Comparison of ENCODE assay signal across 19 cellular contexts in the genomic region with DNA sequence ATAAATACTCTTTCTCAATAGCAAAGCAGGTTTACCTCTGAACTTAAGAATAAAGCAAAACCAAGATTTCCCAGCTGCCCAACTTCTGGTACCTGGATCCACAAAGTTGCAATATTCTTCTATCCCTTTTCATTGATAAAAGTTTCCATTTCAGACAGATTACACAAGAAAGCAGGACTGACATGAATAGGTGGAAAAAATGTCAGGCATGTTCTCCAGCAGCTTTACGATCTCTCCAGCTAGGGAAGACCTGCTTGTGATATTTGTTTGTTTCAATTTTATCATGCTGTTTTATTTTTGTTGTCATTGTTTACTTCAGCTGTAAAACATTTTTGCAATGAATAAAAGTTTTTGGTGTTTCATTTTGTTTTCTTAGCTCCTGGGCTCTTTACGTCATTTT. TPM values are rescaled to one million over a fixed set of nuclear protein-coding genes. Genes with fewer than 3 reads are reported as not detected.
A peak's percentile ranks its signal among the peaks of the same experiment; 100 is the strongest.
DNase-seq lines count a peak whose midpoint lies in the region; ATAC-seq, FAIRE-seq and TF ChIP-seq lines count a peak whose summit lies in the region.
"Had no signal": no experiment of that assay in that cellular context is flagged by ENCODE, and none has a peak within 500 bp of the region (broad histone marks: within the 10 kb centered on the region; RNA-seq: fewer than 3 reads in every experiment).

No MANE protein-coding gene starts in this region.

- no peaks in the 10 kb centered on the region for H3K36me3 ChIP-seq in Panc1 (ENCODE audit: control insufficient read depth, insufficient read depth, low read length)
- no peaks in the 10 kb centered on the region for H3K36me3 ChIP-seq in sigmoid colon
- H3K36me3 ChIP-seq in psoas muscle (ENCODE audit: insufficient read depth in 1 of 2, low read depth in 1 of 2): no peaks in the 10 kb centered on the region
- H3K36me3 ChIP-seq: SJCRH30 had no signal

- peaks cover 39% of the 10 kb centered on the region for H3K36me3 Mint-ChIP-seq in activated naive CD4-positive, alpha-beta T cell treated with anti-CD3 and anti-CD28 coated beads, Interleukin-2, amount 10 ng/mL, durations not matched to agents 7 days and 5 days

- H3K9me3 Mint-ChIP-seq in activated naive CD4-positive, alpha-beta T cell treated with anti-CD3 and anti-CD28 coated beads, Interleukin-2, amount 10 ng/mL, durations not matched to agents 7 days and 5 days: no peaks in the 10 kb centered on the region
- H3K9me3 Mint-ChIP-seq: CD14-positive monocyte, IgD-negative memory B cell had no signal

- no peaks in the 10 kb centered on the region for H3K27me3 Mint-ChIP-seq in activated naive CD4-positive, alpha-beta T cell treated with anti-CD3 and anti-CD28 coated beads, Interleukin-2, amount 10 ng/mL, durations not matched to agents 7 days and 5 days
- H3K27me3 Mint-ChIP-seq: IgD-negative memory B cell had no signal

- peak overlapping the region; percentile 49 for H3K27ac Mint-ChIP-seq in activated naive CD4-positive, alpha-beta T cell treated with anti-CD3 and anti-CD28 coated beads, Interleukin-2, amount 10 ng/mL, durations not matched to agents 7 days and 5 days
- H3K27ac Mint-ChIP-seq: IgD-negative memory B cell had no signal

- H3K4me1 Mint-ChIP-seq in activated naive CD4-positive, alpha-beta T cell treated with anti-CD3 and anti-CD28 coated beads, Interleukin-2, amount 10 ng/mL, durations not matched to agents 7 days and 5 days: peaks cover 65% of the 10 kb centered on the region

- in situ Hi-C loops in Panc1 (cut with HindIII; ENCODE audit: low pct_unique_long_range_greater_than_20kb, low sequenced_read_pairs): no loop called here

- CTCF ChIA-PET in activated naive CD4-positive, alpha-beta T cell treated with anti-CD3 and anti-CD28 coated beads, Interleukin-2, amount 10 ng/mL, durations not matched to agents 7 days and 5 days (lab: Charles Lee): no interaction called here
- CTCF ChIA-PET in Panc1 (lab: Charles Lee): no interaction called here

- peak; percentile 64 for FAIRE-seq in endometrium (lab: Jason Lieb, UNC)

- no peak for TF ChIP-seq EP300 in sigmoid colon (IDR thresholded peaks at IDR 0.05)

- POLR2A ChIA-PET in Panc1 (lab: Charles Lee): no interaction called here

- peaks cover 47% of the 10 kb centered on the region for H3K4me1 ChIP-seq in Panc1 (ENCODE audit: control insufficient read depth, insufficient read depth, low read length)
- H3K4me1 ChIP-seq in sigmoid colon: peaks cover 0 to 97% (median 94%) of the 10 kb centered on the region in 4 donors
- peaks cover 18% of the 10 kb centered on the region for H3K4me1 ChIP-seq in psoas muscle
- H3K4me1 ChIP-seq: SJCRH30 had no signal

- intact Hi-C loops in Panc1 (cut with micrococcal nuclease; ENCODE audit: unreplicated experiment): no loop called here
- intact Hi-C loops in sigmoid colon (cut with DNase I): no loop called here
- intact Hi-C loops in psoas muscle (cut with DNase I): no loop called here

- H3K27me3 ChIP-seq in Panc1 (ENCODE audit: control insufficient read depth, insufficient read depth, low read length) (no peaks in the 10 kb centered on the region), sigmoid colon (no peaks in the 10 kb centered on the region), psoas muscle (ENCODE audit: insufficient read depth in 3 of 3, low read length in 2 of 3) (no peaks in the 10 kb centered on the region)
- H3K27me3 ChIP-seq: SJCRH30 had no signal

- TF ChIP-seq POLR2A in sigmoid colon (IDR thresholded peaks at IDR 0.05): no peak

- WGBS in sigmoid colon, 2 donors: 92 to 93% methylated on average over 2 of the region's 2 CpGs
- WGBS in psoas muscle, 3 donors: 84 to 91% (median 89%) methylated on average over 2 of the region's 2 CpGs

- H3K27ac ChIP-seq in Panc1 (ENCODE audit: low read length) (peak overlapping the region; percentile 12; the same call in 1 of the 2 replicates), sigmoid colon (peak overlapping the region in 3 of 4 donors; percentile 67 to 97 (median 95)), psoas muscle (no peak overlapping the region)
- H3K27ac ChIP-seq: RWPE1, SJCRH30 had no signal

- H3K4me3 ChIP-seq in Panc1 (ENCODE audit: low read depth in 2 of 2, low read length in 2 of 2): no peak overlapping the region
- no peak overlapping the region for H3K4me3 ChIP-seq in sigmoid colon
- H3K4me3 ChIP-seq in psoas muscle: no peak overlapping the region
- H3K4me3 ChIP-seq: SJCRH30 had no signal

- no peak for ATAC-seq in Panc1
- no peak for ATAC-seq in psoas muscle
- no peak for ATAC-seq in GM21619 (IDR thresholded peaks at IDR 0.05; ENCODE audit: unreplicated experiment)

- DNase-seq in activated naive CD4-positive, alpha-beta T cell treated with anti-CD3 and anti-CD28 coated beads, Interleukin-2, amount 10 ng/mL, durations not matched to agents 7 days and 5 days: no peak
- no peak for DNase-seq in activated naive CD4-positive, alpha-beta T cell (lab: John Stamatoyannopoulos, UW)
- DNase-seq in Panc1 (ENCODE audit: low read depth, low spot score): no peak
- no peak for DNase-seq in sigmoid colon
- DNase-seq in psoas muscle: no peak
- DNase-seq in AG08395 (ENCODE audit: low spot score): no peak
- DNase-seq: DMS153, EL, H7, NCI-H187 treated with DMSO at 0.1 percent for 48 hours, NCI-H526 treated with DMSO at 0.1 percent for 48 hours, OCI-M1, SJCRH30 had no signal

- no peak overlapping the region for H3K4me3 Mint-ChIP-seq in activated naive CD4-positive, alpha-beta T cell treated with anti-CD3 and anti-CD28 coated beads, Interleukin-2, amount 10 ng/mL, durations not matched to agents 7 days and 5 days
- H3K4me3 Mint-ChIP-seq: CD14-positive monocyte, IgD-negative memory B cell had no signal

- TF ChIP-seq CTCF in Panc1 (IDR thresholded peaks at IDR 0.05): no peak
- TF ChIP-seq CTCF in sigmoid colon (IDR thresholded peaks at IDR 0.05): no peak
- TF ChIP-seq CTCF in psoas muscle (IDR thresholded peaks at IDR 0.05): no peak

- no TSS peak for BruUV-seq in Panc1 (replicated peaks; lab: Mats Ljungman, UMichigan)

- H3K9me3 ChIP-seq in Panc1 (ENCODE audit: control insufficient read depth, insufficient read depth, low read depth, low read length) (no peaks in the 10 kb centered on the region), sigmoid colon (no peaks in the 10 kb centered on the region), psoas muscle (no peaks in the 10 kb centered on the region)
- H3K9me3 ChIP-seq: Caco-2, SJCRH30 had no signal

RNA-seq across cellular contexts. Expression of a gene that starts 9.0 kb away (rescaled TPM):
- total RNA-seq in Panc1 (2021; ENCODE audit: unreplicated experiment): 68.6 TPM
- polyA plus RNA-seq in Panc1 (2012; ENCODE audit: insufficient read length): 64.0 TPM
- 100 to 1,000 TPM; 125 to 192 (median 167) TPM for total RNA-seq in sigmoid colon
- polyA plus RNA-seq in sigmoid colon: 100 to 1,000 TPM in 1 of 3 donors, 10 to 100 TPM in 2; 54.1 to 106 (median 64.3) TPM
- 10 to 100 TPM in 3 of 4 donors, 1 to 10 TPM in 1; 5.7 to 28.4 (median 12.6) TPM for total RNA-seq in psoas muscle
- 1 to 10 TPM; 4.2 to 9.5 (median 7.4) TPM for polyA plus RNA-seq in psoas muscle
- total RNA-seq: SJCRH30 had no signal
